10 cellular contexts compared by ENCODE assay signal in the genomic region with DNA sequence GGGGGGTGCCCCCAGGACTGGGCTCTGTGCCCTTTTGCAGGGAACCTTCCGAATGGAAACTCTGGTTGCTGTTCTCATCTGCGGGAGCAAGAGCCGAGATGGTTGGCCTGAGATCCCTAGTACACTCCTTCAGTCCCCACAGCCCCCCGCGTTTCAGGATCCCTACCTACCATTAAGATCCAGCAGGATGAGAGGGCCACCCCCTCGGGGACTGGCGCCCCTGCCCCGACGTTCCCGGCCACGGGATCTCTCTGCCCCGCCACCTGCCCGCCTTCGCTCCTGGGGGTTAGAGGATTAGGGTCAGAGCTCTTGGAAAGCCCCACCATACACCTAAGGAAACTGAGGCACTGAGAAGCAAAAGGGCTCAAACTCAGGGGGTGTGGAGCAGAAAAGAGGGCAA. TPM values are rescaled to one million over a fixed set of nuclear protein-coding genes. Genes with fewer than 3 reads are reported as not detected.
DNase-seq lines count a peak whose midpoint lies in the region; ATAC-seq, FAIRE-seq and TF ChIP-seq lines count a peak whose summit lies in the region.
"Had no signal": no experiment of that assay in that cellular context is flagged by ENCODE, and none has a peak within 500 bp of the region (broad histone marks: within the 10 kb centered on the region; RNA-seq: fewer than 3 reads in every experiment).

No MANE protein-coding gene starts in this region.

- no peaks in the 10 kb centered on the region for H3K9me3 ChIP-seq in A673 (ENCODE audit: low read depth, low read length, poor library complexity, severe bottlenecking)
- no peaks in the 10 kb centered on the region for H3K9me3 ChIP-seq in muscle layer of duodenum (ENCODE audit: control insufficient read depth in 1 of 2, low read length in 2 of 2)

- H3K27me3 ChIP-seq in A673 (replicated peaks; ENCODE audit: insufficient read depth, low read depth, low read length, poor library complexity) (no peaks in the 10 kb centered on the region), bronchial epithelial cell (ENCODE audit: control insufficient read depth, insufficient read depth, low read length) (no peaks in the 10 kb centered on the region), muscle layer of duodenum (ENCODE audit: low read depth, low read length) (no peaks in the 10 kb centered on the region)

- peaks cover 16% of the 10 kb centered on the region for H3K4me1 ChIP-seq in A673 (ENCODE audit: insufficient read depth, low read length, poor library complexity, severe bottlenecking)
- peaks cover 25 to 34% of the 10 kb centered on the region in 2 donors for H3K4me1 ChIP-seq in muscle layer of duodenum (ENCODE audit: control insufficient read depth in 1 of 2, insufficient read depth in 2 of 2, low read length in 2 of 2)

- no peak for ATAC-seq in HG03108 (IDR thresholded peaks at IDR 0.05; ENCODE audit: unreplicated experiment)

- CTCF ChIA-PET in A673 (lab: Charles Lee) = no interaction called here

- H3K27ac ChIP-seq in A673 (ENCODE audit: low read depth, low read length, poor library complexity, severe bottlenecking) (peak overlapping the region; percentile 84), muscle layer of duodenum (ENCODE audit: low read length) (no peak overlapping the region)

- POLR2A ChIA-PET in A673 (lab: Charles Lee; ENCODE audit: low non-redundant PET) = no interaction called here

- no peak for TF ChIP-seq CTCF in A673 (conservative IDR thresholded peaks at IDR 0.05; ENCODE audit: low read depth, low read length)
- TF ChIP-seq CTCF in HFF-Myc (IDR thresholded peaks at IDR 0.05; ENCODE audit: low read depth, low read length, missing control alignments) = no peak
- TF ChIP-seq CTCF in bronchial epithelial cell (IDR thresholded peaks at IDR 0.05; ENCODE audit: insufficient read depth, low read length, severe bottlenecking) = no peak

- intact Hi-C loops in A673 (cut with micrococcal nuclease; ENCODE audit: unreplicated experiment) = no loop called here

- DNase-seq in A673 (ENCODE audit: low spot score) (no peak), HFF-Myc (ENCODE audit: extremely low read depth, low read depth) (no peak), bronchial epithelial cell (ENCODE audit: low read depth) (no peak), DMS53 treated with DMSO at 0.1 percent for 48 hours (lab: John Stamatoyannopoulos, UW; ENCODE audit: unreplicated experiment) (no peak), epidermal melanocyte (ENCODE audit: insufficient read length, low spot score) (no peak)
- DNase-seq in activated CD4-positive, CD25-positive, alpha-beta regulatory T cell (lab: John Stamatoyannopoulos, UW) = no peak
- DNase-seq: NCI-H226 had no signal

- FAIRE-seq in bronchial epithelial cell (lab: Jason Lieb, UNC) = no peak
- FAIRE-seq: G401.6 had no signal

- H3K4me3 ChIP-seq in A673 (ENCODE audit: low read depth, low read length, poor library complexity, severe bottlenecking) (peak overlapping the region; percentile 79), HFF-Myc (replicated peaks; ENCODE audit: low read depth, low read length) (peak overlapping the region; percentile 73), bronchial epithelial cell (ENCODE audit: low read depth, low read length) (peak overlapping the region; percentile 96), muscle layer of duodenum (ENCODE audit: low read depth in 1 of 2, low read length in 2 of 2) (peak overlapping the region; percentile 73 to 89)

- peaks cover 19% of the 10 kb centered on the region for H3K36me3 ChIP-seq in A673 (ENCODE audit: insufficient read depth, low read length, poor library complexity, severe bottlenecking)
- peaks cover 8% of the 10 kb centered on the region for H3K36me3 ChIP-seq in bronchial epithelial cell (ENCODE audit: control insufficient read depth, insufficient read depth, low read length)
- H3K36me3 ChIP-seq in muscle layer of duodenum (ENCODE audit: control insufficient read depth in 1 of 2, insufficient read depth in 2 of 2, low read length in 2 of 2) = peaks cover 6 to 26% of the 10 kb centered on the region in 2 donors

- no TSS peak for BruUV-seq in A673 (replicated peaks; lab: Mats Ljungman, UMichigan)

RNA-seq across cellular contexts. Expression of gene BCL7C, which starts 1.2 kb away (rescaled TPM):
- total RNA-seq in A673 (2021) = 28.2 and 34.7 TPM in 2 replicates
- 24.7 and 50.1 TPM in 2 replicates for total RNA-seq in bronchial epithelial cell

RNA-seq across cellular contexts. Expression of gene CTF1, which starts 3.7 kb away (rescaled TPM):
- total RNA-seq in A673 (2021) (1.4 and 1.6 TPM in 2 replicates), bronchial epithelial cell (0.26 and 0.38 TPM in 2 replicates)

RNA-seq across cellular contexts. Expression of gene FBXL19, which starts 30.7 kb away (rescaled TPM):
- total RNA-seq in A673 (2021) = 37.0 and 39.3 TPM in 2 replicates
- 7.9 and 10.0 TPM in 2 replicates for total RNA-seq in bronchial epithelial cell

RNA-seq across cellular contexts. Expression of gene ORAI3, which starts 56.2 kb away (rescaled TPM):
- total RNA-seq in A673 (2021) = 2.1 and 4.3 TPM in 2 replicates
- 16.6 and 17.5 TPM in 2 replicates for total RNA-seq in bronchial epithelial cell
